In genomic region chr20:51398083-51398482, GRCh38 we compare ENCODE assay signal across 21 cellular contexts.
"Had no signal": no experiment of that assay in that cellular context is flagged by ENCODE, and none has a peak within 500 bp of the region (broad histone marks: within the 10 kb centered on the region; RNA-seq: fewer than 3 reads in every experiment).

No MANE protein-coding gene starts in this region.

- H3K4me1 ChIP-seq: foreskin keratinocyte had no signal

- ATAC-seq: activated CD8-positive, alpha-beta memory T cell treated with anti-CD3 and anti-CD28 coated beads, Interleukin-2, amount 10 ng/mL, durations not matched to agents 7 days and 5 days; activated naive CD8-positive, alpha-beta T cell treated with anti-CD3 and anti-CD28 coated beads, Interleukin-2, amount 50 U/mL, for 24 hours; foreskin keratinocyte; lower lobe of right lung; naive thymus-derived CD8-positive, alpha-beta T cell had no signal

- DNase-seq: activated CD4-positive, alpha-beta T cell treated with anti-CD3 and anti-CD28 coated beads, Interleukin-2, amount 50 U/mL, for 4 hours; activated CD8-positive, alpha-beta memory T cell treated with anti-CD3 and anti-CD28 coated beads, Interleukin-2, amount 10 ng/mL, durations not matched to agents 7 days and 5 days; activated naive CD4-positive, alpha-beta T cell treated with Interleukin-2 at 50 U/mL for 16 hours; activated naive CD8-positive, alpha-beta T cell treated with anti-CD3 and anti-CD28 coated beads, Interleukin-2, amount 50 U/mL, for 24 hours; anterior cingulate cortex; caudate nucleus; dorsolateral prefrontal cortex; endodermal cell; foreskin keratinocyte; hippocampal formation; lower lobe of right lung; naive thymus-derived CD8-positive, alpha-beta T cell; occipital lobe; posterior cingulate gyrus; stimulated activated CD4-positive, alpha-beta T cell treated with anti-CD3 and anti-CD28 coated beads, Interleukin-12 subunit alpha, Interleukin-12 subunit beta, amount 100 ng/mL, for 4 hours; stimulated activated CD4-positive, alpha-beta T cell treated with anti-CD3 and anti-CD28 coated beads, Interleukin-1b, Interleukin-23, amount 100 ng/mL, for 48 hours; stomach had no signal

- H3K27me3 ChIP-seq: stomach had no signal

- H3K4me1 Mint-ChIP-seq: endodermal cell had no signal

- H3K4me3 ChIP-seq: dorsolateral prefrontal cortex, lower lobe of right lung, stomach had no signal

- H3K36me3 ChIP-seq: lower lobe of right lung had no signal

- H3K4me3 Mint-ChIP-seq: activated CD8-positive, alpha-beta memory T cell treated with anti-CD3 and anti-CD28 coated beads, Interleukin-2, amount 10 ng/mL, durations not matched to agents 7 days and 5 days; activated naive CD8-positive, alpha-beta T cell treated with anti-CD3 and anti-CD28 coated beads, Interleukin-2, amount 50 U/mL, for 24 hours; brain; endodermal cell; type B pancreatic cell had no signal

- H3K36me3 Mint-ChIP-seq: brain, type B pancreatic cell had no signal

- H3K9me3 Mint-ChIP-seq: activated naive CD8-positive, alpha-beta T cell treated with anti-CD3 and anti-CD28 coated beads, Interleukin-2, amount 50 U/mL, for 24 hours; activated T-helper 2 cell treated with anti-CD3 and anti-CD28 coated beads, Interferon-gamma antibody, Interleukin-2, Interleukin-4, amounts not matched to agents 10 μg/mL and 5 μg/mL and 100 μg/mL, durations not matched to agents 14 hours and 24 hours and 36 hours; endodermal cell; naive thymus-derived CD8-positive, alpha-beta T cell; type B pancreatic cell had no signal

- H3K9me3 ChIP-seq: lower lobe of right lung, stomach had no signal

- H3K27me3 Mint-ChIP-seq: activated CD8-positive, alpha-beta memory T cell treated with anti-CD3 and anti-CD28 coated beads, Interleukin-2, amount 10 ng/mL, durations not matched to agents 7 days and 5 days; activated naive CD8-positive, alpha-beta T cell treated with anti-CD3 and anti-CD28 coated beads, Interleukin-2, amount 50 U/mL, for 24 hours; naive thymus-derived CD8-positive, alpha-beta T cell; type B pancreatic cell had no signal

- H3K27ac ChIP-seq: dorsolateral prefrontal cortex, epithelial cell of prostate, foreskin keratinocyte, lower lobe of right lung, stomach had no signal

- H3K27ac Mint-ChIP-seq: brain, endodermal cell, type B pancreatic cell had no signal
